26 cellular contexts compared by ENCODE assay signal in the genomic region with DNA sequence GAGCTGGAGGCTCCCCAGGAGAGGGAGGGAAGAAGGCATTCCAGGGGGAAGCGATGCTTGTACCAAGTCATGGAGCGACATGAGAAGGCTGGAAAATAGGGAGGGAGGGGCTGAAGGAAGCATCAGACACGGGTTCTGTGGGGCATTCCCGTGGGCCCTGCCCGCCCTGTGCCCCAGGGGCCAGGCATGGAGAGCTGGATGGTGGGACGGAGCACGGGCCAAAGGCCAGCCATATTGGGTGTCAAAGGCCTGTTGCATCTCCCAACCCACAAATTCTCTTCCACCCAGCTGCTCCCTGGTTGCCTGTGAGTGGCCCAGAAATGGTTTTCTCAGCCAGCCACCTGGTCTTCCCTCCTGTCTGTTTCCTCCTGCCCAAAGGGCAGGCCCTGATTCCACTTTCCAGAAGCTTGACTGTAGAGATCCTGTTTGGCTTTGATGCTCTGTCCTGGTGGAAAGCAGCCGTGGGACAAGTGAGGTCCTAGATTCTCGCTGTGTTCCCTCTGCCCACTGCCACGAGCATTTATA. TPM values are rescaled to one million over a fixed set of nuclear protein-coding genes. Genes with fewer than 3 reads are reported as not detected.
A peak's percentile ranks its signal among the peaks of the same experiment; 100 is the strongest.
DNase-seq lines count a peak whose midpoint lies in the region; ATAC-seq and TF ChIP-seq lines count a peak whose summit lies in the region.
"Had no signal": no experiment of that assay in that cellular context is flagged by ENCODE, and none has a peak within 500 bp of the region (broad histone marks: within the 10 kb centered on the region; RNA-seq: fewer than 3 reads in every experiment).

No MANE protein-coding gene starts in this region.

- H3K27me3 Mint-ChIP-seq in nephron (ENCODE audit: low read depth) = no peaks in the 10 kb centered on the region

- no peaks in the 10 kb centered on the region for H3K36me3 Mint-ChIP-seq in nephron (ENCODE audit: low read depth)
- H3K36me3 Mint-ChIP-seq: CD8-positive, alpha-beta T cell had no signal

- no peaks in the 10 kb centered on the region for H3K9me3 ChIP-seq in breast epithelium
- no peaks in the 10 kb centered on the region for H3K9me3 ChIP-seq in mammary epithelial cell (replicated peaks; ENCODE audit: insufficient read depth, low read length)
- H3K9me3 ChIP-seq: adrenal gland, spleen had no signal

- no peak overlapping the region for H3K4me3 ChIP-seq in breast epithelium
- no peak overlapping the region for H3K4me3 ChIP-seq in mammary epithelial cell (replicated peaks in 1 of 3; ENCODE audit: insufficient read depth in 1 of 3, low read depth in 2 of 3, low read length in 3 of 3)
- H3K4me3 ChIP-seq in dorsolateral prefrontal cortex = peak overlapping the region in 6 of 59 donors; percentile 18 to 37 (median 32)
- H3K4me3 ChIP-seq: adrenal gland, spleen had no signal

- BruUV-seq in mammary epithelial cell (replicated peaks; lab: Mats Ljungman, UMichigan) = no TSS peak

- no peak for ATAC-seq in GM21423 (IDR thresholded peaks at IDR 0.05; ENCODE audit: unreplicated experiment)
- ATAC-seq: activated CD4-positive, CD25-positive, alpha-beta regulatory T cell treated with anti-CD3 and anti-CD28 coated beads, Interleukin-2, amount 50 U/mL, for 24 hours; activated CD8-positive, alpha-beta T cell treated with anti-CD3 and anti-CD28 coated beads for 36 hours; CD8-positive, alpha-beta T cell; esophagus mucosa had no signal

- no peak overlapping the region for H2AFZ ChIP-seq in mammary epithelial cell (ENCODE audit: low read depth, low read length)

- in situ Hi-C loops in mammary epithelial cell (cut with MboI; ENCODE audit: low sequenced_read_pairs in 2 of 2) = no loop called here

- H3K27me3 ChIP-seq in breast epithelium = no peaks in the 10 kb centered on the region
- H3K27me3 ChIP-seq in mammary epithelial cell (ENCODE audit: insufficient read depth, low read length) = no peaks in the 10 kb centered on the region
- H3K27me3 ChIP-seq in dorsolateral prefrontal cortex = no peaks in the 10 kb centered on the region
- H3K27me3 ChIP-seq: adrenal gland had no signal

- peaks cover 43% of the 10 kb centered on the region for H3K79me2 ChIP-seq in mammary epithelial cell (ENCODE audit: insufficient read depth, low read length)

- CTCF ChIA-PET in mammary epithelial cell (lab: Charles Lee; ENCODE audit: low non-redundant PET) = no interaction called here

- DNase-seq in breast epithelium (ENCODE audit: low spot score in 2 of 2) = no peak
- DNase-seq in mammary epithelial cell = no peak
- no peak for DNase-seq in dorsolateral prefrontal cortex
- DNase-seq in substantia nigra (lab: John Stamatoyannopoulos, UW) = no peak
- no peak for DNase-seq in stimulated activated naive CD4-positive, alpha-beta T cell (lab: John Stamatoyannopoulos, UW)
- DNase-seq in NCI-H1092 treated with DMSO at 0.1 percent for 48 hours (lab: John Stamatoyannopoulos, UW) = no peak
- DNase-seq: activated CD8-positive, alpha-beta T cell treated with anti-CD3 and anti-CD28 coated beads for 36 hours; activated naive CD4-positive, alpha-beta T cell; adrenal gland; CD8-positive, alpha-beta T cell; DMS53; NCI-H1436; NK-92 treated with Interleukin-12 subunit alpha and Interleukin-12 subunit beta, amount 100 ng/mL, for 24 hours; spleen; stimulated activated CD4-positive, alpha-beta T cell treated with anti-CD3 and anti-CD28 coated beads, Interleukin-4, amount 100 ng/mL, for 24 hours; trophoblast cell had no signal

- H3K36me3 ChIP-seq in breast epithelium (no peaks in the 10 kb centered on the region), mammary epithelial cell (ENCODE audit: insufficient read depth, low read length) (no peaks in the 10 kb centered on the region)
- H3K36me3 ChIP-seq: adrenal gland, spleen had no signal

- no peaks in the 10 kb centered on the region for H3K9me3 Mint-ChIP-seq in nephron
- H3K9me3 Mint-ChIP-seq: activated CD8-positive, alpha-beta T cell treated with anti-CD3 and anti-CD28 coated beads for 36 hours; CD8-positive, alpha-beta T cell; stimulated activated naive CD8-positive, alpha-beta T cell treated with anti-CD3 and anti-CD28 coated beads, Interleukin-15, Interleukin-2, amounts not matched to agents 100 ng/mL and 50 ng/mL, for 24 hours had no signal

- H3K27ac ChIP-seq in breast epithelium = peak overlapping the region; percentile 74 to 92
- H3K27ac ChIP-seq in mammary epithelial cell (ENCODE audit: insufficient read depth, low read depth, low read length) = no peak overlapping the region
- H3K27ac ChIP-seq in dorsolateral prefrontal cortex = peak overlapping the region in 47 of 59 donors; percentile 3 to 96 (median 48)
- H3K27ac ChIP-seq in substantia nigra (ENCODE audit: low read depth, low read length, poor library complexity, severe bottlenecking) = peak overlapping the region; percentile 57
- H3K27ac ChIP-seq: 22Rv1, spleen had no signal

- dilution Hi-C loops in mammary epithelial cell (cut with HindIII; ENCODE audit: low sequenced_read_pairs) = no loop called here

- H3K4me1 ChIP-seq in breast epithelium = peaks cover 0 to 9% of the 10 kb centered on the region in 2 donors
- peaks cover 68% of the 10 kb centered on the region for H3K4me1 ChIP-seq in mammary epithelial cell (ENCODE audit: insufficient read depth, low read length)

- H3K4me1 Mint-ChIP-seq in nephron = peaks cover 31% of the 10 kb centered on the region

- intact Hi-C loops in breast epithelium (cut with DNase I; ENCODE audit: low total_unique reads) (no loop called here), mammary epithelial cell (cut with micrococcal nuclease) (loop anchor here (5.0 kb wide), 1 partner anchor 57 kb away; a partner anchor contains a TSS), dorsolateral prefrontal cortex (cut with DNase I) (no loop called here)

- no peak overlapping the region for H3K4me2 ChIP-seq in mammary epithelial cell (ENCODE audit: insufficient read depth, low read depth, low read length)

- no peak for TF ChIP-seq CTCF in breast epithelium (IDR thresholded peaks at IDR 0.05)
- no peak for TF ChIP-seq CTCF in mammary epithelial cell (conservative IDR thresholded peaks at IDR 0.05 in 1 of 2, IDR thresholded peaks at IDR 0.05 in 1 of 2; ENCODE audit: extremely low read depth in 1 of 2, insufficient read depth in 1 of 2, low read depth in 1 of 2, low read length in 2 of 2)
- no peak for TF ChIP-seq CTCF in dorsolateral prefrontal cortex (IDR thresholded peaks at IDR 0.05 in 54 of 56, conservative IDR thresholded peaks at IDR 0.05 in 2 of 56; ENCODE audit: low read depth in 1 of 56, partially characterized antibody in 56 of 56)
- TF ChIP-seq CTCF in nephron (IDR thresholded peaks at IDR 0.05; ENCODE audit: unreplicated experiment in 3 of 3) = no peak

- peak overlapping the region in 2 of 3 experiments; percentile 53 to 61 for H3K4me3 Mint-ChIP-seq in nephron
- H3K4me3 Mint-ChIP-seq: activated CD8-positive, alpha-beta T cell treated with anti-CD3 and anti-CD28 coated beads for 36 hours; CD8-positive, alpha-beta T cell; stimulated activated naive CD8-positive, alpha-beta T cell treated with anti-CD3 and anti-CD28 coated beads, Interleukin-15, Interleukin-2, amounts not matched to agents 100 ng/mL and 50 ng/mL, for 24 hours had no signal

- no peaks in the 10 kb centered on the region for H4K20me1 ChIP-seq in mammary epithelial cell (ENCODE audit: insufficient read depth, low read length)

- WGBS in mammary epithelial cell (ENCODE audit: low coverage, missing lambda C conversion rate) = 90% methylated on average over 9 of the region's 10 CpGs

- no peak overlapping the region for H3K27ac Mint-ChIP-seq in nephron
- H3K27ac Mint-ChIP-seq: activated CD8-positive, alpha-beta T cell treated with anti-CD3 and anti-CD28 coated beads for 36 hours; CD8-positive, alpha-beta T cell; stimulated activated naive CD8-positive, alpha-beta T cell treated with anti-CD3 and anti-CD28 coated beads, Interleukin-15, Interleukin-2, amounts not matched to agents 100 ng/mL and 50 ng/mL, for 24 hours had no signal

- no peak overlapping the region for H3K9ac ChIP-seq in mammary epithelial cell (ENCODE audit: insufficient read depth, low read length)

- TF ChIP-seq POLR2A in breast epithelium (IDR thresholded peaks at IDR 0.05) = no peak

RNA-seq across cellular contexts. Expression of a gene that starts 3.2 kb away (rescaled TPM):
- total RNA-seq in breast epithelium = 10 to 100 TPM in 1 of 3 donors, 1 to 10 TPM in 2; 8.0 to 13.1 (median 9.2) TPM
- 10 to 100 TPM; 38.5 to 45.5 TPM for total RNA-seq in mammary epithelial cell
- 25.8 TPM for polyA plus RNA-seq in mammary epithelial cell
- 15.7 TPM for polyA minus RNA-seq in mammary epithelial cell
- 10 to 100 TPM; 11.9 to 63.9 (median 22.6) TPM for total RNA-seq in dorsolateral prefrontal cortex

RNA-seq across cellular contexts. Expression of a gene that starts 18.1 kb away (rescaled TPM):
- total RNA-seq in breast epithelium (10 to 100 TPM in 2 of 3 donors, 1 to 10 TPM in 1; 6.1 to 46.5 (median 37.3) TPM), mammary epithelial cell (1 to 10 TPM; 1.2 TPM), dorsolateral prefrontal cortex (100 to 1,000 TPM in 81 of 120 experiments, 10 to 100 TPM in 39; 70.3 to 228 (median 111) TPM)
- polyA plus RNA-seq in mammary epithelial cell = 0.52 TPM
- polyA minus RNA-seq in mammary epithelial cell = 8.9 TPM

RNA-seq across cellular contexts. Expression of a gene that starts 21.8 kb away (rescaled TPM):
- total RNA-seq in breast epithelium (10 to 100 TPM; 38.6 to 48.6 (median 44.6) TPM), mammary epithelial cell (10 to 100 TPM; 22.2 to 43.2 TPM), dorsolateral prefrontal cortex (10 to 100 TPM; 11.3 to 30.9 (median 21.5) TPM)
- 53.1 TPM for polyA plus RNA-seq in mammary epithelial cell
- 15.8 TPM for polyA minus RNA-seq in mammary epithelial cell

RNA-seq across cellular contexts. Expression of a gene that starts 54.9 kb away (rescaled TPM):
- total RNA-seq in breast epithelium (not detected), mammary epithelial cell (not detected), dorsolateral prefrontal cortex (not detected)
- polyA plus RNA-seq in mammary epithelial cell = not detected
- polyA minus RNA-seq in mammary epithelial cell = not detected
- total RNA-seq: activated CD8-positive, alpha-beta T cell treated with anti-CD3 and anti-CD28 coated beads for 36 hours; adrenal gland; CD8-positive, alpha-beta T cell; dermis microvascular lymphatic vessel endothelial cell; MCF 10A; NCI-H460; pulmonary artery endothelial cell; spleen had no signal
- polyA plus RNA-seq: adrenal gland, spleen had no signal

RNA-seq across cellular contexts. Expression of a gene that starts 56.1 kb away (rescaled TPM):
- total RNA-seq in breast epithelium = 100 to 1,000 TPM; 190 to 268 (median 222) TPM
- total RNA-seq in mammary epithelial cell = 100 to 1,000 TPM; 142 to 269 TPM
- 382 TPM for polyA plus RNA-seq in mammary epithelial cell
- 123 TPM for polyA minus RNA-seq in mammary epithelial cell
- 100 to 1,000 TPM; 142 to 353 (median 254) TPM for total RNA-seq in dorsolateral prefrontal cortex
